ENCODE assay signal across 9 cellular contexts in the genomic region with DNA sequence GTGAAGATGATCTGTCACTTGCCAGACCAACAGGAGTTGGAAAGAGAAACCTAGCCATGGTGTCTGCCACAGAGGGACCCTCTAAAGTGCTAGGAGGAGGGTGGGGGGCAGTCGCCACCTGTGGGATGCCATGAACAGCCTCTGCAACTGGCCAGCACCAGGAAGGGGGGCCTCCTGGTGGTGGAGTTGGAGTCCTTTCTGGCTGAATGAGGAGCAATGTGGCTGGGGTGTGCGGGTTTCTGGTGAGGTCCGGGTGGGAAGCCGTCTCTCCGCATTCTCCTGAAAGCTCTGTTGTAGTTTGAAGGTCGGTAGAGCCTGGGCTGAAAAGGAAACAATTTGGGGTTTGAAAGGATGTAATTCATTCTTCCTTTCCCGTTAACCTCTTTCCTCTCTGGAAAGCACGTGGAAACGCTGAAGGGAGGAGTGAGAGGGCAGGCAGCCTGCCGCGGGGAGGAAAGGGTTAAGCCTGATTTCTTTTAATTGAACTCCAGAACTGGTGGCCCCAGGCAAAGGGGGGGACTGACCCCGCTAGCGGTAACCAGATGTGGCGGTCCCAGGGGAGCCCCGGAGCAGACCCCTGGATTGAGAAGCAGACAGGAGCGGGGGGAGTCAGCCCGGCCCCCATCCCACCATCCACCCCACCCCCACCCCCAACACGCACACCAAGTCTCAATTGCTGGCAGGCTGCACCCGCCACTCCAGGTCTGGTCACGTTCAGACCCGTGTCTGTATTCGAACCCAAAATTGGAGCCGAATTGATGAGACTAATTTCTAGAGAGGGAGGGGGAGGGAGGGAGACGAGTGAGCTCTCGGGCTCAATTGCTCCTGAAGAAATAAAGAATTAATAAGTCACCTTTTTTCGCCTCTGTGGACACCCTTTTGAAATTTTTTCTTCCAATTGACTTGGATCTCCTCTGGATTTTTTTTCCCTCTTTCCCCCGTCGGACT. TPM values are rescaled to one million over a fixed set of nuclear protein-coding genes. Genes with fewer than 3 reads are reported as not detected.
DNase-seq lines count a peak whose midpoint lies in the region; ATAC-seq and TF ChIP-seq lines count a peak whose summit lies in the region.
"Had no signal": no experiment of that assay in that cellular context is flagged by ENCODE, and none has a peak within 500 bp of the region (broad histone marks: within the 10 kb centered on the region; RNA-seq: fewer than 3 reads in every experiment).

No MANE protein-coding gene starts in this region.

- peaks cover 0 to 6% of the 10 kb centered on the region in 2 donors for H3K4me1 ChIP-seq in breast epithelium
- H3K4me1 ChIP-seq in vagina: peaks cover 27% of the 10 kb centered on the region
- peaks cover 49% of the 10 kb centered on the region for H3K4me1 ChIP-seq in body of pancreas

- H3K4me3 Mint-ChIP-seq in stimulated activated naive CD8-positive, alpha-beta T cell treated with anti-CD3 and anti-CD28 coated beads, Interleukin-15, Interleukin-2, amounts not matched to agents 100 ng/mL and 50 ng/mL, for 24 hours: peak overlapping the region; percentile 91

- no peak for DNase-seq in stimulated activated naive CD8-positive, alpha-beta T cell treated with anti-CD3 and anti-CD28 coated beads, Interleukin-15, Interleukin-2, amounts not matched to agents 100 U/mL and 50 U/mL, for 24 hours
- DNase-seq in breast epithelium (ENCODE audit: low spot score in 2 of 2): no peak
- DNase-seq in lung microvascular endothelial cell (ENCODE audit: low read depth in 2 of 2): peak; percentile 64 to 68
- no peak for DNase-seq in vagina (ENCODE audit: extremely low spot score in 2 of 2)
- no peak for DNase-seq in body of pancreas
- DNase-seq in DMS79 treated with DMSO at 0.1 percent for 48 hours (lab: John Stamatoyannopoulos, UW): no peak

- no peak for ATAC-seq in stimulated activated naive CD8-positive, alpha-beta T cell treated with anti-CD3 and anti-CD28 coated beads, Interleukin-15, Interleukin-2, amounts not matched to agents 100 U/mL and 50 U/mL, for 24 hours
- ATAC-seq in body of pancreas: no peak
- ATAC-seq in HG02610 (IDR thresholded peaks at IDR 0.05; ENCODE audit: unreplicated experiment): no peak
- ATAC-seq: K562 had no signal

- H3K4me1 Mint-ChIP-seq in stimulated activated naive CD8-positive, alpha-beta T cell treated with anti-CD3 and anti-CD28 coated beads, Interleukin-15, Interleukin-2, amounts not matched to agents 100 ng/mL and 50 ng/mL, for 24 hours (ENCODE audit: low read depth): peaks cover 39% of the 10 kb centered on the region

- TF ChIP-seq POLR2A in breast epithelium (IDR thresholded peaks at IDR 0.05) (no peak), vagina (IDR thresholded peaks at IDR 0.05) (no peak), body of pancreas (IDR thresholded peaks at IDR 0.05) (no peak)

- no peaks in the 10 kb centered on the region for H3K36me3 Mint-ChIP-seq in stimulated activated naive CD8-positive, alpha-beta T cell treated with anti-CD3 and anti-CD28 coated beads, Interleukin-15, Interleukin-2, amounts not matched to agents 100 ng/mL and 50 ng/mL, for 24 hours (ENCODE audit: low read depth)

- H3K27ac ChIP-seq in breast epithelium (peak overlapping the region in 1 of 2 donors; percentile 92), vagina (peak overlapping the region; percentile 72), body of pancreas (peak overlapping the region in 2 of 4 donors; percentile 60 to 81)

- 6 to 13% methylated on average over 25 to 28 of the region's 28 CpGs for WGBS in body of pancreas, 2 donors

- H3K9me3 Mint-ChIP-seq in stimulated activated naive CD8-positive, alpha-beta T cell treated with anti-CD3 and anti-CD28 coated beads, Interleukin-15, Interleukin-2, amounts not matched to agents 100 ng/mL and 50 ng/mL, for 24 hours: no peaks in the 10 kb centered on the region

- H3K4me3 ChIP-seq in breast epithelium (peak overlapping the region; percentile 60 to 82 (median 79)), vagina (peak overlapping the region; percentile 47 to 52), body of pancreas (no peak overlapping the region)
- H3K4me3 ChIP-seq: K562 had no signal

- H3K27me3 ChIP-seq in breast epithelium (peaks cover 3 to 79% of the 10 kb centered on the region in 2 donors), vagina (peaks cover 3% of the 10 kb centered on the region), body of pancreas (peaks cover 0 to 35% of the 10 kb centered on the region in 2 donors)

- H3K36me3 ChIP-seq in breast epithelium (no peaks in the 10 kb centered on the region), vagina (no peaks in the 10 kb centered on the region), body of pancreas (replicated peaks in 1 of 2; ENCODE audit: insufficient read depth in 1 of 2, low read depth in 2 of 2) (no peaks in the 10 kb centered on the region)

- H3K27ac Mint-ChIP-seq in stimulated activated naive CD8-positive, alpha-beta T cell treated with anti-CD3 and anti-CD28 coated beads, Interleukin-15, Interleukin-2, amounts not matched to agents 100 ng/mL and 50 ng/mL, for 24 hours: peak overlapping the region; percentile 55

- TF ChIP-seq CTCF in breast epithelium (IDR thresholded peaks at IDR 0.05) (no peak), vagina (IDR thresholded peaks at IDR 0.05) (no peak), body of pancreas (IDR thresholded peaks at IDR 0.05) (no peak)

- H3K9me3 ChIP-seq in breast epithelium: no peaks in the 10 kb centered on the region
- no peaks in the 10 kb centered on the region for H3K9me3 ChIP-seq in vagina
- H3K9me3 ChIP-seq in body of pancreas: no peaks in the 10 kb centered on the region

- intact Hi-C loops in breast epithelium (cut with DNase I; ENCODE audit: low total_unique reads) (no loop called here), vagina (cut with DNase I) (no loop called here), body of pancreas (cut with DNase I) (loop anchor here (10.0 kb wide), 1 partner anchor 83 kb away; no protein-coding TSS in a partner anchor)

- peaks cover 19% of the 10 kb centered on the region for H3K27me3 Mint-ChIP-seq in stimulated activated naive CD8-positive, alpha-beta T cell treated with anti-CD3 and anti-CD28 coated beads, Interleukin-15, Interleukin-2, amounts not matched to agents 100 ng/mL and 50 ng/mL, for 24 hours

RNA-seq across cellular contexts. Expression of gene FLI1, which starts 1.8 kb away (rescaled TPM):
- total RNA-seq in breast epithelium: 10 to 100 TPM; 23.9 to 62.2 (median 46.2) TPM
- 95.5 and 119 TPM in 2 replicates for total RNA-seq in lung microvascular endothelial cell
- 29.5 TPM for total RNA-seq in vagina
- 1 to 10 TPM; 2.6 to 4.4 TPM for total RNA-seq in body of pancreas

Comparison
In these comparisons a context has a peak if more than half of its experiments do, and no peak if none do; other contexts are left out.
1. DNase-seq: peak in lung microvascular endothelial cell (2 of 2); none in stimulated activated naive CD8-positive, alpha-beta T cell treated with anti-CD3 and anti-CD28 coated beads, Interleukin-15, Interleukin-2, amounts not matched to agents 100 U/mL and 50 U/mL, for 24 hours (single experiment), breast epithelium (0 of 2), vagina (0 of 2), body of pancreas (0 of 4) and DMS79 treated with DMSO at 0.1 percent for 48 hours (single experiment).
2. H3K4me3 ChIP-seq: peak in breast epithelium (3 of 3) and vagina (2 of 2); none in body of pancreas (0 of 2).